Comparison of ENCODE assay signal across 1 cellular context in the genomic region with DNA sequence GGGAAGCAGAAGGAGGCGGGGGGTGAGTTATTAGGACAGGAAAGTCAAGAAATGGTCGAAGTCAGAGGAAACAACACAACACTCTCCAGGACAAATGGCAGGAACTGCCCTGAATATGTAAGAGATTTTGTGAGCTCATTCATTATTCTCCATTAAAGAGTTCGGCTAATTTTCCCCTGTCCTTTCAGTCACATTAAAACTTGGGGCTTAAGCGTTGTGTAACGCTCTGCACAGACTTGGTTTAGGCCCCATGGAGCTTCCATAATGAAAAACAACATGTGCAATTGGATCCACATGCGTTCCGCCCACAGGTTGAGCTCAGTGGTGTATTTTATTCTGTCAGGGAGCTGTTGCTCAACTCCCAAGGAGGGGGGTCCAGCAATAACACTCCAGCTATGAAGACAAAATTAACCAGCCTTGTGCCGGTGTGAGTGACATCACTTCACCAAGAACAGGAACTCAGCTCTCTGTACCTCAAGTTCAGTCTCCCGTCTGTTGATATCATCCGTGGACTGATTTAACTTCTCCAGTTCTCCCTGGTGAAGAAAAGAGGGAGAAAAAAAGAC.
A peak's percentile ranks its signal among the peaks of the same experiment; 100 is the strongest.
TF ChIP-seq lines count a peak whose summit lies in the region.

No MANE protein-coding gene starts in this region.

TF ChIP-seq in HEK293, 187 proteins besides CTCF, POLR2A, EP300 and RAD21 (continued from another document and continues in another):
- TF ChIP-seq, protein P1, sequence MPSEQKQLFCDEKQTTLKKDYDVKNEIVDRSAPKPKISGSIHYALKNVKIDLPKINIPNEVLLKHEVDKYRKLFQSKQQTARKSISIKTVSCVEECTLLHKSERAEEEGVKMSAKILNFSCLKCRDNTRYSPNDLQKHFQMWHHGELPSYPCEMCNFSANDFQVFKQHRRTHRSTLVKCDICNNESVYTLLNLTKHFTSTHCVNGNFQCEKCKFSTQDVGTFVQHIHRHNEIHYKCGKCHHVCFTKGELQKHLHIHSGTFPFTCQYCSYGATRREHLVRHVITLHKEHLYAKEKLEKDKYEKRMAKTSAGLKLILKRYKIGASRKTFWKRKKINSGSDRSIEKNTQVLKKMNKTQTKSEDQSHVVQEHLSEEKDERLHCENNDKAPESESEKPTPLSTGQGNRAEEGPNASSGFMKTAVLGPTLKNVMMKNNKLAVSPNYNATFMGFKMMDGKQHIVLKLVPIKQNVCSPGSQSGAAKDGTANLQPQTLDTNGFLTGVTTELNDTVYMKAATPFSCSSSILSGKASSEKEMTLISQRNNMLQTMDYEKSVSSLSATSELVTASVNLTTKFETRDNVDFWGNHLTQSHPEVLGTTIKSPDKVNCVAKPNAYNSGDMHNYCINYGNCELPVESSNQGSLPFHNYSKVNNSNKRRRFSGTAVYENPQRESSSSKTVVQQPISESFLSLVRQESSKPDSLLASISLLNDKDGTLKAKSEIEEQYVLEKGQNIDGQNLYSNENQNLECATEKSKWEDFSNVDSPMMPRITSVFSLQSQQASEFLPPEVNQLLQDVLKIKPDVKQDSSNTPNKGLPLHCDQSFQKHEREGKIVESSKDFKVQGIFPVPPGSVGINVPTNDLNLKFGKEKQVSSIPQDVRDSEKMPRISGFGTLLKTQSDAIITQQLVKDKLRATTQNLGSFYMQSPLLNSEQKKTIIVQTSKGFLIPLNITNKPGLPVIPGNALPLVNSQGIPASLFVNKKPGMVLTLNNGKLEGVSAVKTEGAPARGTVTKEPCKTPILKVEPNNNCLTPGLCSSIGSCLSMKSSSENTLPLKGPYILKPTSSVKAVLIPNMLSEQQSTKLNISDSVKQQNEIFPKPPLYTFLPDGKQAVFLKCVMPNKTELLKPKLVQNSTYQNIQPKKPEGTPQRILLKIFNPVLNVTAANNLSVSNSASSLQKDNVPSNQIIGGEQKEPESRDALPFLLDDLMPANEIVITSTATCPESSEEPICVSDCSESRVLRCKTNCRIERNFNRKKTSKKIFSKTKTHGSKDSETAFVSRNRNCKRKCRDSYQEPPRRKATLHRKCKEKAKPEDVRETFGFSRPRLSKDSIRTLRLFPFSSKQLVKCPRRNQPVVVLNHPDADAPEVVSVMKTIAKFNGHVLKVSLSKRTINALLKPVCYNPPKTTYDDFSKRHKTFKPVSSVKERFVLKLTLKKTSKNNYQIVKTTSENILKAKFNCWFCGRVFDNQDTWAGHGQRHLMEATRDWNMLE (tag by site-specific recombination; conservative IDR thresholded peaks at IDR 0.05; ENCODE audit: low read depth): peak; percentile 55; the same call in 1 of the 2 replicates
- no peak for TF ChIP-seq ZBTB7A (tag by site-specific recombination; IDR thresholded peaks at IDR 0.05; ENCODE audit: low read depth)
- TF ChIP-seq ZXDB (tag by site-specific recombination; IDR thresholded peaks at IDR 0.05): peak; percentile 78
- TF ChIP-seq ZNF548 (tag by site-specific recombination; IDR thresholded peaks at IDR 0.05): no peak
- peak; percentile 86 for TF ChIP-seq ZFHX2 (tag by site-specific recombination; conservative IDR thresholded peaks at IDR 0.05)
- peak; percentile 83 for TF ChIP-seq ZNF843 (tag by site-specific recombination; IDR thresholded peaks at IDR 0.05)
- TF ChIP-seq PRDM1 (tag by site-specific recombination; IDR thresholded peaks at IDR 0.05): peak; percentile 34; the same call in 1 of the 2 replicates
- TF ChIP-seq, protein P2, sequence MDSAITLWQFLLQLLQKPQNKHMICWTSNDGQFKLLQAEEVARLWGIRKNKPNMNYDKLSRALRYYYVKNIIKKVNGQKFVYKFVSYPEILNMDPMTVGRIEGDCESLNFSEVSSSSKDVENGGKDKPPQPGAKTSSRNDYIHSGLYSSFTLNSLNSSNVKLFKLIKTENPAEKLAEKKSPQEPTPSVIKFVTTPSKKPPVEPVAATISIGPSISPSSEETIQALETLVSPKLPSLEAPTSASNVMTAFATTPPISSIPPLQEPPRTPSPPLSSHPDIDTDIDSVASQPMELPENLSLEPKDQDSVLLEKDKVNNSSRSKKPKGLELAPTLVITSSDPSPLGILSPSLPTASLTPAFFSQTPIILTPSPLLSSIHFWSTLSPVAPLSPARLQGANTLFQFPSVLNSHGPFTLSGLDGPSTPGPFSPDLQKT (IDR thresholded peaks at IDR 0.05; ENCODE audit: borderline replicate concordance, low read depth, low read length): no peak
- peak; percentile 99 for TF ChIP-seq SCRT2 (tag by site-specific recombination; IDR thresholded peaks at IDR 0.05)
- no peak for TF ChIP-seq ZNF423 (tag by site-specific recombination; IDR thresholded peaks at IDR 0.05)
- TF ChIP-seq ZNF416 (tag by site-specific recombination; IDR thresholded peaks at IDR 0.05): no peak
- TF ChIP-seq ZNF335 (tag by site-specific recombination; conservative IDR thresholded peaks at IDR 0.05): peak; percentile 67
- peak; percentile 87 for TF ChIP-seq TRIM28 (IDR thresholded peaks at IDR 0.05; ENCODE audit: borderline replicate concordance, low read length)
- TF ChIP-seq, protein P3, sequence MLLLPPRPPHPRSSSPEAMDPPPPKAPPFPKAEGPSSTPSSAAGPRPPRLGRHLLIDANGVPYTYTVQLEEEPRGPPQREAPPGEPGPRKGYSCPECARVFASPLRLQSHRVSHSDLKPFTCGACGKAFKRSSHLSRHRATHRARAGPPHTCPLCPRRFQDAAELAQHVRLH (tag by site-specific recombination; IDR thresholded peaks at IDR 0.05): peak; percentile 29; the same call in 1 of the 2 replicates
- TF ChIP-seq TCF7L2 (IDR thresholded peaks at IDR 0.05; ENCODE audit: borderline replicate concordance, low read depth, low read length): no peak
- TF ChIP-seq, protein P4, sequence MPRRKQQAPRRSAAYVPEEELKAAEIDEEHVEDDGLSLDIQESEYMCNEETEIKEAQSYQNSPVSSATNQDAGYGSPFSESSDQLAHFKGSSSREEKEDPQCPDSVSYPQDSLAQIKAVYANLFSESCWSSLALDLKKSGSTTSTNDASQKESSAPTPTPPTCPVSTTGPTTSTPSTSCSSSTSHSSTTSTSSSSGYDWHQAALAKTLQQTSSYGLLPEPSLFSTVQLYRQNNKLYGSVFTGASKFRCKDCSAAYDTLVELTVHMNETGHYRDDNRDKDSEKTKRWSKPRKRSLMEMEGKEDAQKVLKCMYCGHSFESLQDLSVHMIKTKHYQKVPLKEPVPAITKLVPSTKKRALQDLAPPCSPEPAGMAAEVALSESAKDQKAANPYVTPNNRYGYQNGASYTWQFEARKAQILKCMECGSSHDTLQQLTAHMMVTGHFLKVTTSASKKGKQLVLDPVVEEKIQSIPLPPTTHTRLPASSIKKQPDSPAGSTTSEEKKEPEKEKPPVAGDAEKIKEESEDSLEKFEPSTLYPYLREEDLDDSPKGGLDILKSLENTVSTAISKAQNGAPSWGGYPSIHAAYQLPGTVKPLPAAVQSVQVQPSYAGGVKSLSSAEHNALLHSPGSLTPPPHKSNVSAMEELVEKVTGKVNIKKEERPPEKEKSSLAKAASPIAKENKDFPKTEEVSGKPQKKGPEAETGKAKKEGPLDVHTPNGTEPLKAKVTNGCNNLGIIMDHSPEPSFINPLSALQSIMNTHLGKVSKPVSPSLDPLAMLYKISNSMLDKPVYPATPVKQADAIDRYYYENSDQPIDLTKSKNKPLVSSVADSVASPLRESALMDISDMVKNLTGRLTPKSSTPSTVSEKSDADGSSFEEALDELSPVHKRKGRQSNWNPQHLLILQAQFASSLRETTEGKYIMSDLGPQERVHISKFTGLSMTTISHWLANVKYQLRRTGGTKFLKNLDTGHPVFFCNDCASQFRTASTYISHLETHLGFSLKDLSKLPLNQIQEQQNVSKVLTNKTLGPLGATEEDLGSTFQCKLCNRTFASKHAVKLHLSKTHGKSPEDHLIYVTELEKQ (tag by site-specific recombination; IDR thresholded peaks at IDR 0.05; ENCODE audit: borderline replicate concordance): peak; percentile 79; the same call in 1 of the 2 replicates
- TF ChIP-seq ZNF350 (tag by site-specific recombination; IDR thresholded peaks at IDR 0.05): no peak
- no peak for TF ChIP-seq ZNF266 (tag by site-specific recombination; IDR thresholded peaks at IDR 0.05; ENCODE audit: low read depth)
- TF ChIP-seq ZNF214 (tag by site-specific recombination; IDR thresholded peaks at IDR 0.05; ENCODE audit: borderline replicate concordance): no peak
- peak; percentile 67; the same call in 1 of the 2 replicates for TF ChIP-seq KLF8 (tag by site-specific recombination; IDR thresholded peaks at IDR 0.05)
- TF ChIP-seq BCL11A (tag by site-specific recombination; IDR thresholded peaks at IDR 0.05; ENCODE audit: low read depth): no peak
- TF ChIP-seq ZFP37 (tag by site-specific recombination; IDR thresholded peaks at IDR 0.05): 0 out of 2 replicates have a peak, but pooled peaks have one; percentile 46
- TF ChIP-seq ZNF248 (tag by site-specific recombination; IDR thresholded peaks at IDR 0.05): no peak
- no peak for TF ChIP-seq BCL11B (tag by site-specific recombination; IDR thresholded peaks at IDR 0.05; ENCODE audit: low read depth)
- TF ChIP-seq, protein P5, sequence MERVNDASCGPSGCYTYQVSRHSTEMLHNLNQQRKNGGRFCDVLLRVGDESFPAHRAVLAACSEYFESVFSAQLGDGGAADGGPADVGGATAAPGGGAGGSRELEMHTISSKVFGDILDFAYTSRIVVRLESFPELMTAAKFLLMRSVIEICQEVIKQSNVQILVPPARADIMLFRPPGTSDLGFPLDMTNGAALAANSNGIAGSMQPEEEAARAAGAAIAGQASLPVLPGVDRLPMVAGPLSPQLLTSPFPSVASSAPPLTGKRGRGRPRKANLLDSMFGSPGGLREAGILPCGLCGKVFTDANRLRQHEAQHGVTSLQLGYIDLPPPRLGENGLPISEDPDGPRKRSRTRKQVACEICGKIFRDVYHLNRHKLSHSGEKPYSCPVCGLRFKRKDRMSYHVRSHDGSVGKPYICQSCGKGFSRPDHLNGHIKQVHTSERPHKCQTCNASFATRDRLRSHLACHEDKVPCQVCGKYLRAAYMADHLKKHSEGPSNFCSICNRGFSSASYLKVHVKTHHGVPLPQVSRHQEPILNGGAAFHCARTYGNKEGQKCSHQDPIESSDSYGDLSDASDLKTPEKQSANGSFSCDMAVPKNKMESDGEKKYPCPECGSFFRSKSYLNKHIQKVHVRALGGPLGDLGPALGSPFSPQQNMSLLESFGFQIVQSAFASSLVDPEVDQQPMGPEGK (tag by site-specific recombination; IDR thresholded peaks at IDR 0.05): peak; percentile 95
- TF ChIP-seq, protein P6, sequence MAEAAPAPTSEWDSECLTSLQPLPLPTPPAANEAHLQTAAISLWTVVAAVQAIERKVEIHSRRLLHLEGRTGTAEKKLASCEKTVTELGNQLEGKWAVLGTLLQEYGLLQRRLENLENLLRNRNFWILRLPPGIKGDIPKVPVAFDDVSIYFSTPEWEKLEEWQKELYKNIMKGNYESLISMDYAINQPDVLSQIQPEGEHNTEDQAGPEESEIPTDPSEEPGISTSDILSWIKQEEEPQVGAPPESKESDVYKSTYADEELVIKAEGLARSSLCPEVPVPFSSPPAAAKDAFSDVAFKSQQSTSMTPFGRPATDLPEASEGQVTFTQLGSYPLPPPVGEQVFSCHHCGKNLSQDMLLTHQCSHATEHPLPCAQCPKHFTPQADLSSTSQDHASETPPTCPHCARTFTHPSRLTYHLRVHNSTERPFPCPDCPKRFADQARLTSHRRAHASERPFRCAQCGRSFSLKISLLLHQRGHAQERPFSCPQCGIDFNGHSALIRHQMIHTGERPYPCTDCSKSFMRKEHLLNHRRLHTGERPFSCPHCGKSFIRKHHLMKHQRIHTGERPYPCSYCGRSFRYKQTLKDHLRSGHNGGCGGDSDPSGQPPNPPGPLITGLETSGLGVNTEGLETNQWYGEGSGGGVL (tag by site-specific recombination; IDR thresholded peaks at IDR 0.05): peak; percentile 81
- TF ChIP-seq ZNF184 (tag by site-specific recombination; IDR thresholded peaks at IDR 0.05): 0 out of 2 replicates have a peak, but pooled peaks have one; percentile 52
- TF ChIP-seq OVOL3 (tag by site-specific recombination; IDR thresholded peaks at IDR 0.05): no peak
- no peak for TF ChIP-seq ZNF571 (tag by site-specific recombination; IDR thresholded peaks at IDR 0.05)
- peak; percentile 98 for TF ChIP-seq SP7 (tag by site-specific recombination; IDR thresholded peaks at IDR 0.05)
- TF ChIP-seq ZNF658 (tag by site-specific recombination; IDR thresholded peaks at IDR 0.05): no peak
- TF ChIP-seq ZNF791 (tag by site-specific recombination; IDR thresholded peaks at IDR 0.05): no peak
- peak; percentile 38; the same call in 1 of the 2 replicates for TF ChIP-seq ZNF76 (tag by site-specific recombination; IDR thresholded peaks at IDR 0.05; ENCODE audit: borderline replicate concordance, low read depth)
- no peak for TF ChIP-seq ZNF354C (tag by site-specific recombination; IDR thresholded peaks at IDR 0.05; ENCODE audit: borderline replicate concordance, low read depth)
- no peak for TF ChIP-seq ZNF624 (tag by site-specific recombination; IDR thresholded peaks at IDR 0.05)
- no peak for TF ChIP-seq ZBTB48 (tag by site-specific recombination; IDR thresholded peaks at IDR 0.05)
- TF ChIP-seq, protein P7, sequence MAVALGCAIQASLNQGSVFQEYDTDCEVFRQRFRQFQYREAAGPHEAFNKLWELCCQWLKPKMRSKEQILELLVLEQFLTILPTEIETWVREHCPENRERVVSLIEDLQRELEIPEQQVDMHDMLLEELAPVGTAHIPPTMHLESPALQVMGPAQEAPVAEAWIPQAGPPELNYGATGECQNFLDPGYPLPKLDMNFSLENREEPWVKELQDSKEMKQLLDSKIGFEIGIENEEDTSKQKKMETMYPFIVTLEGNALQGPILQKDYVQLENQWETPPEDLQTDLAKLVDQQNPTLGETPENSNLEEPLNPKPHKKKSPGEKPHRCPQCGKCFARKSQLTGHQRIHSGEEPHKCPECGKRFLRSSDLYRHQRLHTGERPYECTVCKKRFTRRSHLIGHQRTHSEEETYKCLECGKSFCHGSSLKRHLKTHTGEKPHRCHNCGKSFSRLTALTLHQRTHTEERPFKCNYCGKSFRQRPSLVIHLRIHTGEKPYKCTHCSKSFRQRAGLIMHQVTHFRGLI (tag by site-specific recombination; IDR thresholded peaks at IDR 0.05): peak; percentile 68; the same call in 1 of the 2 replicates
- TF ChIP-seq ZNF777 (tag by site-specific recombination; IDR thresholded peaks at IDR 0.05; ENCODE audit: borderline replicate concordance): no peak
- TF ChIP-seq, protein P8, sequence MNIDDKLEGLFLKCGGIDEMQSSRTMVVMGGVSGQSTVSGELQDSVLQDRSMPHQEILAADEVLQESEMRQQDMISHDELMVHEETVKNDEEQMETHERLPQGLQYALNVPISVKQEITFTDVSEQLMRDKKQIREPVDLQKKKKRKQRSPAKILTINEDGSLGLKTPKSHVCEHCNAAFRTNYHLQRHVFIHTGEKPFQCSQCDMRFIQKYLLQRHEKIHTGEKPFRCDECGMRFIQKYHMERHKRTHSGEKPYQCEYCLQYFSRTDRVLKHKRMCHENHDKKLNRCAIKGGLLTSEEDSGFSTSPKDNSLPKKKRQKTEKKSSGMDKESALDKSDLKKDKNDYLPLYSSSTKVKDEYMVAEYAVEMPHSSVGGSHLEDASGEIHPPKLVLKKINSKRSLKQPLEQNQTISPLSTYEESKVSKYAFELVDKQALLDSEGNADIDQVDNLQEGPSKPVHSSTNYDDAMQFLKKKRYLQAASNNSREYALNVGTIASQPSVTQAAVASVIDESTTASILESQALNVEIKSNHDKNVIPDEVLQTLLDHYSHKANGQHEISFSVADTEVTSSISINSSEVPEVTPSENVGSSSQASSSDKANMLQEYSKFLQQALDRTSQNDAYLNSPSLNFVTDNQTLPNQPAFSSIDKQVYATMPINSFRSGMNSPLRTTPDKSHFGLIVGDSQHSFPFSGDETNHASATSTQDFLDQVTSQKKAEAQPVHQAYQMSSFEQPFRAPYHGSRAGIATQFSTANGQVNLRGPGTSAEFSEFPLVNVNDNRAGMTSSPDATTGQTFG (tag by site-specific recombination; IDR thresholded peaks at IDR 0.05; ENCODE audit: borderline replicate concordance): no peak
- TF ChIP-seq OSR2 (tag by site-specific recombination; IDR thresholded peaks at IDR 0.05): peak; percentile 67
- no peak for TF ChIP-seq ZNF23 (tag by site-specific recombination; IDR thresholded peaks at IDR 0.05; ENCODE audit: borderline replicate concordance)
- TF ChIP-seq ZNF529 (tag by site-specific recombination; IDR thresholded peaks at IDR 0.05; ENCODE audit: insufficient replicate concordance): no peak
